ENCODE assay signal across 10 cellular contexts in the genomic region with DNA sequence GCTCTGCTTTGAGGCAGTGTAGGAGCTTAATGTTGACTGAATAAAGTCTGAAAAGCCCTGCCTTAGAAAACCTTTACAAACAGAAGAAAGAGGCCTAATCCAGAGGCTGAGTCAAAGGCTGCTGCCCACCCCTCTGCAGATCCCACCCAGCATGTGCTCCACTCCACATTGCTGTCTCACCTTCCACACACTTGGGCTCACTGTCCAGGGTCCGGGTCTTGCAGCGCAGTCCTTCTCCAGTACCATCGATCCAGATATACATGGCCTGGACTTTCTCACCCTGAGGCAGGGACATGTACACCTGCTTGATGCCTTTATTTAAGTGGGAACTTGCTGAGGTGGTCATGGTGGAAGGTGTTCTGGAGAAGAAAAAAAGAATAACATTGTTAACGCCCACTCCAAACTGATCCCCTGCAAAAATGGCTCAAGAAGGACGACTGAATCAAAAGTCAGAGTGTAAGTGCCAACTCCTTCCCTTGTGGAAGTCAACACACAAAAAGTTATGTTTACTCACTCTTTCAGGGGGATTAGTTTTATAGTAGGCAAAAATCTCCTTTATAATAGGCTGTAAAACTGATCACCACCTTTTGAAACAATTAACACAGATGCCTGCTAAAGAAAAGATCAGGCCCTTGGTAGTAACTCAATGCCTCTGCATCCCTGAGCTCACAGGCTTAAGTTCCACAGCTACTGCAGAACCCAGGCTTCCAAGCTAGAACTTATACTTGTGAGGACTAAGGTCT. TPM values are rescaled to one million over a fixed set of nuclear protein-coding genes. Genes with fewer than 3 reads are reported as not detected.
DNase-seq lines count a peak whose midpoint lies in the region; ATAC-seq, FAIRE-seq and TF ChIP-seq lines count a peak whose summit lies in the region.
"Had no signal": no experiment of that assay in that cellular context is flagged by ENCODE, and none has a peak within 500 bp of the region (broad histone marks: within the 10 kb centered on the region; RNA-seq: fewer than 3 reads in every experiment).

No MANE protein-coding gene starts in this region.

- WGBS in testis, 2 donors = 57 to 58% methylated on average over 5 of the region's 5 CpGs
- WGBS in small intestine, 3 donors = 48 to 67% (median 63%) methylated on average over 5 of the region's 5 CpGs

- DNase-seq in activated CD4-positive, alpha-beta T cell treated with anti-CD3 and anti-CD28 coated beads, Interleukin-2, amount 10 ng/mL, durations not matched to agents 24 days and 14 days = no peak
- no peak for DNase-seq in activated CD4-positive, alpha-beta T cell treated with anti-CD3 and anti-CD28 coated beads for 36 hours
- DNase-seq in breast epithelium (ENCODE audit: low spot score in 2 of 2) (no peak), medulla oblongata (ENCODE audit: extremely low spot score) (peak; percentile 40), testis (no peak), hippocampal formation (lab: John Stamatoyannopoulos, UW) (no peak), HuH-7.5 (ENCODE audit: low spot score) (no peak), small intestine (no peak)
- DNase-seq: dermis blood vessel endothelial cell had no signal

- H3K36me3 Mint-ChIP-seq in activated CD4-positive, alpha-beta T cell treated with anti-CD3 and anti-CD28 coated beads, Interleukin-2, amount 10 ng/mL, durations not matched to agents 24 days and 14 days (ENCODE audit: low read depth) = peaks cover 62% of the 10 kb centered on the region
- peaks cover 45% of the 10 kb centered on the region for H3K36me3 Mint-ChIP-seq in activated CD4-positive, alpha-beta T cell treated with anti-CD3 and anti-CD28 coated beads for 36 hours (ENCODE audit: low read depth)

- H3K27me3 Mint-ChIP-seq in activated CD4-positive, alpha-beta T cell treated with anti-CD3 and anti-CD28 coated beads, Interleukin-2, amount 10 ng/mL, durations not matched to agents 24 days and 14 days = peaks cover 5% of the 10 kb centered on the region
- H3K27me3 Mint-ChIP-seq in activated CD4-positive, alpha-beta T cell treated with anti-CD3 and anti-CD28 coated beads for 36 hours = peaks cover 10% of the 10 kb centered on the region

- intact Hi-C loops in activated CD4-positive, alpha-beta T cell treated with anti-CD3 and anti-CD28 coated beads, Interleukin-2, amount 10 ng/mL, durations not matched to agents 24 days and 14 days (cut with micrococcal nuclease) = loop anchor here (2.0 kb wide), 1 partner anchor 304 kb away; no protein-coding TSS in a partner anchor
- intact Hi-C loops in activated CD4-positive, alpha-beta T cell treated with anti-CD3 and anti-CD28 coated beads for 36 hours (cut with DNase I, micrococcal nuclease) = no loop called here
- intact Hi-C loops in breast epithelium (cut with DNase I; ENCODE audit: low total_unique reads) (no loop called here), testis (cut with DNase I; ENCODE audit: low total_unique reads) (no loop called here)

- POLR2A ChIA-PET in activated CD4-positive, alpha-beta T cell treated with anti-CD3 and anti-CD28 coated beads for 36 hours (lab: Charles Lee) = no interaction called here

- peak overlapping the region; percentile 29 for H3K27ac Mint-ChIP-seq in activated CD4-positive, alpha-beta T cell treated with anti-CD3 and anti-CD28 coated beads, Interleukin-2, amount 10 ng/mL, durations not matched to agents 24 days and 14 days
- no peak overlapping the region for H3K27ac Mint-ChIP-seq in activated CD4-positive, alpha-beta T cell treated with anti-CD3 and anti-CD28 coated beads for 36 hours

- peak overlapping the region; percentile 96 for H3K4me3 Mint-ChIP-seq in activated CD4-positive, alpha-beta T cell treated with anti-CD3 and anti-CD28 coated beads, Interleukin-2, amount 10 ng/mL, durations not matched to agents 24 days and 14 days
- H3K4me3 Mint-ChIP-seq in activated CD4-positive, alpha-beta T cell treated with anti-CD3 and anti-CD28 coated beads for 36 hours = no peak overlapping the region

- peak overlapping the region; percentile 99 for H3K27ac ChIP-seq in breast epithelium
- peak overlapping the region; percentile 97 to 99 for H3K27ac ChIP-seq in testis
- H3K27ac ChIP-seq in small intestine (ENCODE audit: low read depth in 1 of 2, low read length in 1 of 2) = peak overlapping the region in 1 of 2 donors; percentile 18

- CTCF ChIA-PET in activated CD4-positive, alpha-beta T cell treated with anti-CD3 and anti-CD28 coated beads for 36 hours (lab: Charles Lee) = interaction anchor here (0.7 to 1.6 kb wide), 3 partner anchors 8 to 174 kb away, joined by 3 to 4 read pairs (median 3); no protein-coding TSS in a partner anchor

- H3K27me3 ChIP-seq in breast epithelium (no peaks in the 10 kb centered on the region), testis (no peaks in the 10 kb centered on the region), small intestine (ENCODE audit: control insufficient read depth in 2 of 2, insufficient read depth in 2 of 2, low read length in 2 of 2) (no peaks in the 10 kb centered on the region)

- H3K4me1 ChIP-seq in breast epithelium (peaks cover 0 to 2% of the 10 kb centered on the region in 2 donors), testis (peaks cover 31% of the 10 kb centered on the region), small intestine (ENCODE audit: control insufficient read depth in 2 of 2, insufficient read depth in 1 of 2, low read depth in 1 of 2, low read length in 1 of 2) (no peaks in the 10 kb centered on the region)

- TF ChIP-seq CTCF in breast epithelium (IDR thresholded peaks at IDR 0.05) = no peak
- no peak for TF ChIP-seq CTCF in testis (IDR thresholded peaks at IDR 0.05)

- H3K36me3 ChIP-seq in breast epithelium (peaks cover 21% of the 10 kb centered on the region), testis (ENCODE audit: low read depth, missing control alignments) (no peaks in the 10 kb centered on the region), small intestine (ENCODE audit: control insufficient read depth in 2 of 2, insufficient read depth in 2 of 2, low read length in 2 of 2) (peaks cover 0 to 28% of the 10 kb centered on the region in 2 donors)

- H3K4me3 ChIP-seq in breast epithelium (peak overlapping the region; percentile 86 to 96 (median 90)), testis (peak overlapping the region; percentile 93 to 98), small intestine (ENCODE audit: low read depth in 1 of 2, low read length in 2 of 2) (peak overlapping the region in 1 of 2 donors; percentile 40)

- TF ChIP-seq POLR2A in breast epithelium (IDR thresholded peaks at IDR 0.05) = no peak
- TF ChIP-seq POLR2A in testis (IDR thresholded peaks at IDR 0.05) = no peak

- ATAC-seq in activated CD4-positive, alpha-beta T cell treated with anti-CD3 and anti-CD28 coated beads for 36 hours = no peak

- peaks cover 36% of the 10 kb centered on the region for H3K4me1 Mint-ChIP-seq in activated CD4-positive, alpha-beta T cell treated with anti-CD3 and anti-CD28 coated beads, Interleukin-2, amount 10 ng/mL, durations not matched to agents 24 days and 14 days
- peaks cover 20% of the 10 kb centered on the region for H3K4me1 Mint-ChIP-seq in activated CD4-positive, alpha-beta T cell treated with anti-CD3 and anti-CD28 coated beads for 36 hours

- H3K9me3 Mint-ChIP-seq in activated CD4-positive, alpha-beta T cell treated with anti-CD3 and anti-CD28 coated beads, Interleukin-2, amount 10 ng/mL, durations not matched to agents 24 days and 14 days = no peaks in the 10 kb centered on the region
- H3K9me3 Mint-ChIP-seq in activated CD4-positive, alpha-beta T cell treated with anti-CD3 and anti-CD28 coated beads for 36 hours (ENCODE audit: low read depth) = no peaks in the 10 kb centered on the region
- H3K9me3 Mint-ChIP-seq: IgD-negative memory B cell had no signal

- FAIRE-seq in small intestine (lab: Jason Lieb, UNC) = no peak

- no peaks in the 10 kb centered on the region for H3K9me3 ChIP-seq in breast epithelium
- H3K9me3 ChIP-seq in testis = no peaks in the 10 kb centered on the region
- H3K9me3 ChIP-seq in small intestine (ENCODE audit: control insufficient read depth, low read depth) = no peaks in the 10 kb centered on the region

RNA-seq across cellular contexts. Expression of a gene that starts 3.0 kb away (rescaled TPM):
- total RNA-seq in activated CD4-positive, alpha-beta T cell treated with anti-CD3 and anti-CD28 coated beads, Interleukin-2, amount 10 ng/mL, durations not matched to agents 24 days and 14 days = 78.1 and 80.2 TPM in 2 replicates
- total RNA-seq in activated CD4-positive, alpha-beta T cell treated with anti-CD3 and anti-CD28 coated beads for 36 hours = 10 to 100 TPM; 63.5 to 87.5 TPM
- total RNA-seq in breast epithelium (over 10,000 TPM in 1 of 3 donors, 1,000 to 10,000 TPM in 2; 1,940 to 10,612 (median 2,824) TPM), testis (1,000 to 10,000 TPM; 1,066 to 1,224 TPM)
- polyA plus RNA-seq in testis (ENCODE audit: insufficient read depth, low read depth, low replicate concordance) (958 TPM), small intestine (100 to 1,000 TPM in 2 of 3 donors, 10 to 100 TPM in 1; 75.8 to 422 (median 116) TPM)

RNA-seq across cellular contexts. Expression of a gene that starts 11.9 kb away (rescaled TPM):
- not detected in 2 replicates for total RNA-seq in activated CD4-positive, alpha-beta T cell treated with anti-CD3 and anti-CD28 coated beads, Interleukin-2, amount 10 ng/mL, durations not matched to agents 24 days and 14 days
- not detected for total RNA-seq in activated CD4-positive, alpha-beta T cell treated with anti-CD3 and anti-CD28 coated beads for 36 hours
- not detected for total RNA-seq in breast epithelium
- total RNA-seq in testis = not detected
- not detected for polyA plus RNA-seq in testis (ENCODE audit: insufficient read depth, low read depth, low replicate concordance)
- polyA plus RNA-seq in small intestine = not detected
- total RNA-seq: dermis blood vessel endothelial cell had no signal

Comparison
In these comparisons a context has a peak if more than half of its experiments do, and no peak if none do; other contexts are left out.
1. RNA of a gene that starts 3.0 kb away (total RNA-seq): 1,940 to 10,612 TPM in breast epithelium and 1,066 to 1,224 TPM in testis; 63.5 to 87.5 TPM in activated CD4-positive, alpha-beta T cell treated with anti-CD3 and anti-CD28 coated beads for 36 hours and 78.1 to 80.2 TPM in activated CD4-positive, alpha-beta T cell treated with anti-CD3 and anti-CD28 coated beads, Interleukin-2, amount 10 ng/mL, durations not matched to agents 24 days and 14 days; every median in the first group is over 10 times any median in the second.